Comparison of ENCODE assay signal across 1 cellular context in genomic region chr19:13181747-13182388, GRCh38.
TF ChIP-seq lines count a peak whose summit lies in the region.

No MANE protein-coding gene starts in this region.

TF ChIP-seq in H1, 55 proteins besides CTCF, POLR2A, EP300 and RAD21:
- TF ChIP-seq HDAC2 (IDR thresholded peaks at IDR 0.05; ENCODE audit: borderline replicate concordance in 1 of 2, low read depth in 2 of 2, low read length in 2 of 2) = no peak
- TF ChIP-seq SP4 (IDR thresholded peaks at IDR 0.05; ENCODE audit: low read length) = no peak
- TF ChIP-seq SIX5 (IDR thresholded peaks at IDR 0.05; ENCODE audit: low read depth, low read length) = no peak
- TF ChIP-seq RNF2 (IDR thresholded peaks at IDR 0.05; ENCODE audit: borderline replicate concordance, low read depth, low read length, missing control alignments, poor library complexity, severe bottlenecking) = no peak
- TF ChIP-seq NRF1 (IDR thresholded peaks at IDR 0.05; ENCODE audit: low read depth, low read length) = no peak
